19 cellular contexts compared by ENCODE assay signal in the genomic region with DNA sequence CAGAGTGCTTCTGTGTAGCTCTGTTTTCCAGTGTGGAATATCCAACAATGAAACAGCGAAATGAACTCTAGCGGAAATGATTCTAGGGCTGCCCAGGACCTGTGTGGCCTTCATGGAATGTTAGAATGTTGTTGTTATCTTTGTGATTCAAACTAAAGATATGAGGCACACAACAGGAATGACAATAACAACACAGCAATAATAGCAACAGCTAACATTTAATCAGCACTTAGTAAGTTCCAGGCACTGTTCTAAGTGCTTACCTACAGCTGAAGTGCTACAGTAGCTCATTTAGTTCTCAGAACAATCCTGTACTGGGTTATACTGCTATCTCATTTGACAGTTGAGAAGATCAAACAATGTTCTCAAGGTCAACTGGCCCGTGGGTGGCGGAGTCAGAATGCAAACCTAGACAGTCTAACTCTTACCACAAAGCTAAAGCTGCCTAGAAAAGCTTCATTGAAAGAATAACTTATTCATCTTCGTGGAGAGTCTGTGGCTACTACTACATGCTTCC.
DNase-seq lines count a peak whose midpoint lies in the region; ATAC-seq, FAIRE-seq and TF ChIP-seq lines count a peak whose summit lies in the region.
"Had no signal": no experiment of that assay in that cellular context is flagged by ENCODE, and none has a peak within 500 bp of the region (broad histone marks: within the 10 kb centered on the region; RNA-seq: fewer than 3 reads in every experiment).

No MANE protein-coding gene starts in this region.

- TF ChIP-seq EP300 in A549 (IDR thresholded peaks at IDR 0.05): peak; percentile 48 to 73; a peak in 3 of 5 replicates

- H3K4me2 ChIP-seq in A549: peak overlapping the region; percentile 88
- H3K4me2 ChIP-seq: neural progenitor cell had no signal

- POLR2A ChIA-PET in A549 (lab: Yijun Ruan, JAX): interaction anchor here (0.8 to 1.3 kb wide), 2 partner anchors 22 to 60 kb away, joined by 3 to 5 read pairs; no protein-coding TSS in a partner anchor

- no peak overlapping the region for H3K4me3 ChIP-seq in A549
- no peak overlapping the region for H3K4me3 ChIP-seq in astrocyte of the spinal cord (ENCODE audit: low read depth, low read length)
- no peak overlapping the region for H3K4me3 ChIP-seq in lung
- H3K4me3 ChIP-seq: neural progenitor cell, spleen had no signal

- no peaks in the 10 kb centered on the region for H3K36me3 ChIP-seq in lung (ENCODE audit: control insufficient read depth in 2 of 2, insufficient read depth in 2 of 2, low read length in 2 of 2)
- H3K36me3 ChIP-seq: neural progenitor cell, spleen had no signal

- FAIRE-seq in A549 (lab: Jason Lieb, UNC): peak; percentile 43
- FAIRE-seq in HTR-8/SVneo (lab: Jason Lieb, UNC): peak; percentile 78
- FAIRE-seq: endometrium had no signal

- peak; percentile 58 to 84 for DNase-seq in A549 (ENCODE audit: low read depth in 1 of 2, low spot score in 1 of 2)
- no peak for DNase-seq in HTR-8/SVneo (ENCODE audit: insufficient read length, low spot score)
- peak; percentile 73 for DNase-seq in astrocyte of the spinal cord (ENCODE audit: low read depth, low spot score)
- DNase-seq in lung (ENCODE audit: low spot score): no peak
- DNase-seq in DMS114 treated with DMSO at 0.1 percent for 48 hours (lab: John Stamatoyannopoulos, UW; ENCODE audit: unreplicated experiment): no peak
- DNase-seq in iPS-NIHi11 (ENCODE audit: low spot score): no peak
- DNase-seq in hypothalamus (lab: John Stamatoyannopoulos, UW): no peak
- DNase-seq: activated CD8-positive, alpha-beta T cell treated with anti-CD3 and anti-CD28 coated beads, Interleukin-2, amount 10 ng/mL, durations not matched to agents 7 days and 5 days; activated gamma-delta T cell treated with Interleukin-2 at 50 U/mL for 16 hours; head of caudate nucleus; KG1; NCI-H1694; NCI-H510A; spleen; T1000 had no signal

- TF ChIP-seq RAD21 in A549 (conservative IDR thresholded peaks at IDR 0.05 in 1 of 2, IDR thresholded peaks at IDR 0.05 in 1 of 2): 0 out of 5 replicates have a peak, but pooled peaks have one; percentile 3 to 22

- no peaks in the 10 kb centered on the region for H3K27me3 ChIP-seq in lung (ENCODE audit: control insufficient read depth, insufficient read depth)
- H3K27me3 ChIP-seq: neural progenitor cell, spleen had no signal

- peak overlapping the region; percentile 97 to 99 for H3K27ac ChIP-seq in A549
- no peak overlapping the region for H3K27ac ChIP-seq in lung (ENCODE audit: low read depth in 1 of 2, low read length in 1 of 2)
- H3K27ac ChIP-seq: neural progenitor cell had no signal

- peak; percentile 14 to 62; a peak in 5 of 6 replicates for ATAC-seq in A549
- ATAC-seq in lung (ENCODE audit: insufficient read depth, low FRiP score): peak; percentile 30
- no peak for ATAC-seq in GM21526 (IDR thresholded peaks at IDR 0.05; ENCODE audit: low FRiP score, unreplicated experiment)
- ATAC-seq: activated CD8-positive, alpha-beta T cell treated with anti-CD3 and anti-CD28 coated beads, Interleukin-2, amount 10 ng/mL, durations not matched to agents 7 days and 5 days; left lobe of liver had no signal

- in situ Hi-C loops in astrocyte of the spinal cord (cut with HindIII; ENCODE audit: low sequenced_read_pairs): no loop called here

- no peak for TF ChIP-seq CTCF in A549 (IDR thresholded peaks at IDR 0.05)
- TF ChIP-seq CTCF in astrocyte of the spinal cord (IDR thresholded peaks at IDR 0.05; ENCODE audit: low read depth, low read length): no peak
- no peak for TF ChIP-seq CTCF in lung (IDR thresholded peaks at IDR 0.05; ENCODE audit: control extremely low read depth, extremely low read depth)

- H3K4me1 ChIP-seq in A549 (peaks cover 99% of the 10 kb centered on the region), lung (ENCODE audit: control insufficient read depth in 2 of 2, insufficient read depth in 2 of 2, low read length in 2 of 2) (peaks cover 7 to 22% of the 10 kb centered on the region in 2 donors)

- CTCF ChIA-PET in A549 (lab: Yijun Ruan, JAX): interaction anchor here (0.7 to 1.3 kb wide), 6 partner anchors 15 to 77 kb away, joined by 3 to 5 read pairs (median 3); no protein-coding TSS in a partner anchor

- no peaks in the 10 kb centered on the region for H3K9me3 ChIP-seq in A549
- no peaks in the 10 kb centered on the region for H3K9me3 ChIP-seq in lung (ENCODE audit: control insufficient read depth in 2 of 2, insufficient read depth in 1 of 2, low read length in 1 of 2)
- H3K9me3 ChIP-seq: spleen had no signal

- no peak for TF ChIP-seq POLR2A in A549 (IDR thresholded peaks at IDR 0.05; ENCODE audit: low read length)

- WGBS in A549 (ENCODE audit: missing lambda C conversion rate): 11% methylated on average over 5 of the region's 5 CpGs
- WGBS in lung, 2 donors: 54 to 59% methylated on average over 5 of the region's 5 CpGs

TF ChIP-seq in A549, 52 proteins besides CTCF, POLR2A, EP300 and RAD21:
- TF ChIP-seq ZC3H11A (IDR thresholded peaks at IDR 0.05) (no peak), FOSL2 (IDR thresholded peaks at IDR 0.05) (peak; percentile 31; the same call in 1 of the 2 replicates), FOSL2 (CRISPR knock-in tag; IDR thresholded peaks at IDR 0.05) (peak; percentile 96), CHD2 (IDR thresholded peaks at IDR 0.05; ENCODE audit: low read length, partially characterized antibody) (no peak), JUNB (IDR thresholded peaks at IDR 0.05) (peak; percentile 69), FOXS1 (CRISPR knock-in tag; IDR thresholded peaks at IDR 0.05) (peak; percentile 99), JUN (IDR thresholded peaks at IDR 0.05) (peak; percentile 49 to 73; a peak in 4 of 5 replicates), MAZ (IDR thresholded peaks at IDR 0.05; ENCODE audit: borderline replicate concordance, low read depth, low read length) (no peak), MAFK (IDR thresholded peaks at IDR 0.05; ENCODE audit: partially characterized antibody) (peak; percentile 68), POLR2AphosphoS2 (conservative IDR thresholded peaks at IDR 0.05; ENCODE audit: low read length) (no peak), NFE2L2 (conservative IDR thresholded peaks at IDR 0.05; ENCODE audit: low read length) (0 out of 2 replicates have a peak, but pooled peaks have one; percentile 37), GATA3 (IDR thresholded peaks at IDR 0.05; ENCODE audit: borderline replicate concordance) (peak; percentile 97), BHLHE40 (IDR thresholded peaks at IDR 0.05; ENCODE audit: low read depth, low read length) (no peak), CEBPB (IDR thresholded peaks at IDR 0.05) (peak in 1 of 2 experiments; percentile 63; a peak in 2 of 4 replicates), SMC3 (IDR thresholded peaks at IDR 0.05) (peak; percentile 11; the same call in 1 of the 3 replicates)
- TF ChIP-seq, protein P1, sequence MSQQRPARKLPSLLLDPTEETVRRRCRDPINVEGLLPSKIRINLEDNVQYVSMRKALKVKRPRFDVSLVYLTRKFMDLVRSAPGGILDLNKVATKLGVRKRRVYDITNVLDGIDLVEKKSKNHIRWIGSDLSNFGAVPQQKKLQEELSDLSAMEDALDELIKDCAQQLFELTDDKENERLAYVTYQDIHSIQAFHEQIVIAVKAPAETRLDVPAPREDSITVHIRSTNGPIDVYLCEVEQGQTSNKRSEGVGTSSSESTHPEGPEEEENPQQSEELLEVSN (IDR thresholded peaks at IDR 0.05; ENCODE audit: borderline replicate concordance, low read depth): no peak
- TF ChIP-seq, protein P2, sequence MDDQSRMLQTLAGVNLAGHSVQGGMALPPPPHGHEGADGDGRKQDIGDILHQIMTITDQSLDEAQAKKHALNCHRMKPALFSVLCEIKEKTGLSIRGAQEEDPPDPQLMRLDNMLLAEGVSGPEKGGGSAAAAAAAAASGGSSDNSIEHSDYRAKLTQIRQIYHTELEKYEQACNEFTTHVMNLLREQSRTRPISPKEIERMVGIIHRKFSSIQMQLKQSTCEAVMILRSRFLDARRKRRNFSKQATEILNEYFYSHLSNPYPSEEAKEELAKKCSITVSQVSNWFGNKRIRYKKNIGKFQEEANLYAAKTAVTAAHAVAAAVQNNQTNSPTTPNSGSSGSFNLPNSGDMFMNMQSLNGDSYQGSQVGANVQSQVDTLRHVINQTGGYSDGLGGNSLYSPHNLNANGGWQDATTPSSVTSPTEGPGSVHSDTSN (IDR thresholded peaks at IDR 0.05): 0 out of 2 replicates have a peak, but pooled peaks have one; percentile 19
- TF ChIP-seq, protein P3, sequence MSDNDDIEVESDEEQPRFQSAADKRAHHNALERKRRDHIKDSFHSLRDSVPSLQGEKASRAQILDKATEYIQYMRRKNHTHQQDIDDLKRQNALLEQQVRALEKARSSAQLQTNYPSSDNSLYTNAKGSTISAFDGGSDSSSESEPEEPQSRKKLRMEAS (IDR thresholded peaks at IDR 0.05): peak; percentile 74

Comparison
In these comparisons a context has a peak if more than half of its experiments do, and no peak if none do; other contexts are left out.
1. DNase-seq: peak in A549 (2 of 2) and astrocyte of the spinal cord (single experiment); none in HTR-8/SVneo (single experiment), lung (single experiment), DMS114 treated with DMSO at 0.1 percent for 48 hours (single experiment), iPS-NIHi11 (single experiment) and hypothalamus (0 of 51).
2. H3K27ac ChIP-seq: peak in A549 (2 of 2); none in lung (0 of 2).